In genomic region chr1:22709891-22710687, GRCh38 we compare ENCODE assay signal across 8 cellular contexts. TPM values are rescaled to one million over a fixed set of nuclear protein-coding genes. Genes with fewer than 3 reads are reported as not detected.
DNase-seq lines count a peak whose midpoint lies in the region; ATAC-seq lines count a peak whose summit lies in the region.

No MANE protein-coding gene starts in this region.

- peak; percentile 60 for DNase-seq in CD1c-positive myeloid dendritic cell (ENCODE audit: extremely low spot score)
- DNase-seq in HT-29 (ENCODE audit: low spot score): peak; percentile 12
- DNase-seq in SK-N-DZ (ENCODE audit: low spot score): peak; percentile 71
- peak; percentile 46 for DNase-seq in cerebellum (ENCODE audit: low spot score)
- DNase-seq in left colon: peak in 1 of 2 donors; percentile 72
- peak; percentile 58 for DNase-seq in stimulated activated CD8-positive, alpha-beta memory T cell treated with anti-CD3 and anti-CD28 coated beads, Interleukin-4, amount 100 ng/mL, for 48 hours

- intact Hi-C loops in left colon (cut with DNase I, micrococcal nuclease): loop anchor here in 1 of 2 donors (10.0 kb wide), 1 partner anchor 175 kb away; no protein-coding TSS in a partner anchor

- ATAC-seq in left colon: peak; percentile 27
- ATAC-seq in activated CD4-positive, CD25-positive, alpha-beta regulatory T cell treated with anti-CD3 and anti-CD28 coated beads, Interleukin-2, amount 50 U/mL, for 24 hours: no peak
- no peak for ATAC-seq in HG03457 (IDR thresholded peaks at IDR 0.05; ENCODE audit: unreplicated experiment)

RNA-seq across cellular contexts. Expression of gene EPHB2, which starts 0.6 kb away (rescaled TPM):
- 2.0 and 3.3 TPM in 2 replicates for total RNA-seq in HT-29 (2014; rRNA removed; shearing (Covaris generic))
- 18.1 and 20.8 TPM in 2 replicates for polyA plus RNA-seq in SK-N-DZ (2014; cell fraction: cytosol; rRNA removed)
- 10.5 and 13.7 TPM in 2 replicates for polyA plus RNA-seq in SK-N-DZ (2014; cell fraction: nucleus; rRNA removed)
- total RNA-seq in cerebellum (83.8 TPM), left colon (10 to 100 TPM; 43.3 to 72.8 TPM)

RNA-seq across cellular contexts. Expression of gene C1QB, which starts 57.1 kb away (rescaled TPM):
- not detected in 2 replicates for total RNA-seq in HT-29 (2014; rRNA removed; shearing (Covaris generic))
- not detected in 2 replicates for polyA plus RNA-seq in SK-N-DZ (2014; cell fraction: cytosol; rRNA removed)
- not detected in 2 replicates for polyA plus RNA-seq in SK-N-DZ (2014; cell fraction: nucleus; rRNA removed)
- total RNA-seq in cerebellum (7.0 TPM), left colon (100 to 1,000 TPM in 1 of 2 donors, 10 to 100 TPM in 1; 32.5 to 150 TPM)

Comparison
In these comparisons a context has a peak if more than half of its experiments do, and no peak if none do; other contexts are left out.
1. RNA of gene EPHB2, which starts 0.6 kb away (total RNA-seq): 83.8 TPM in cerebellum (single experiment) and 43.3 to 72.8 TPM in left colon; 2.0 to 3.3 TPM in HT-29; every median in the first group is over 10 times any median in the second.